Comparison of ENCODE assay signal across 1 cellular context in the genomic region with DNA sequence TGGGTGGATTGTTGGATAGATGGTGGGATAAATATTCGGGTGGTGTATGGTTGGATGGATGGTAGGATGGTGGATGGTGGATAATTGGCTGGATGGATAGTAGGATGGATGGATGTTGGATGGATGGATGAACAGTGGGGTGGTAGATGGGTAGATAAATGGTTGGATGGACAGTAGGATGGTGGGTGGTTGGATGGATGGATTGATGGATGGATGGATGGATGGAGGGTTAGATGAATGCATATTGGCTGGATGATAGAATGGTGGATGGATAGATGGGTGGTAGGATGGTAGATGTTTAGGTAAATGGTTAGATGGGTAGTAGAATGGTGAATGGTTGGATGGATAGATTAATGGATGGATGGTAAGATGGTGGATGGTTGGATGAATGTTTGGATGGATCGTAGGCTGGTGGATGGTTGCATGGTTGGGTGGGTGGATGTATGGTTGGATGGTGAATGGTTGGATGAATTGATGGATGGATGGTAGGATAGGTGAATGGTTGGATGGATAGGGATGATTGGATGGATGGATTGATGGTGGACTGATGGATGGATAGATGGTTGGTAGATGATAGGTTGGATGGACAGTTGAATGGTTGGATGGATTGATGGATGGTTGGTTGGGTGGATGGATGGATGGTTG.
TF ChIP-seq lines count a peak whose summit lies in the region.

No MANE protein-coding gene starts in this region.

TF ChIP-seq in GM23338, 12 proteins besides CTCF, POLR2A, EP300 and RAD21 (continued from another document):
- TF ChIP-seq, protein P1, sequence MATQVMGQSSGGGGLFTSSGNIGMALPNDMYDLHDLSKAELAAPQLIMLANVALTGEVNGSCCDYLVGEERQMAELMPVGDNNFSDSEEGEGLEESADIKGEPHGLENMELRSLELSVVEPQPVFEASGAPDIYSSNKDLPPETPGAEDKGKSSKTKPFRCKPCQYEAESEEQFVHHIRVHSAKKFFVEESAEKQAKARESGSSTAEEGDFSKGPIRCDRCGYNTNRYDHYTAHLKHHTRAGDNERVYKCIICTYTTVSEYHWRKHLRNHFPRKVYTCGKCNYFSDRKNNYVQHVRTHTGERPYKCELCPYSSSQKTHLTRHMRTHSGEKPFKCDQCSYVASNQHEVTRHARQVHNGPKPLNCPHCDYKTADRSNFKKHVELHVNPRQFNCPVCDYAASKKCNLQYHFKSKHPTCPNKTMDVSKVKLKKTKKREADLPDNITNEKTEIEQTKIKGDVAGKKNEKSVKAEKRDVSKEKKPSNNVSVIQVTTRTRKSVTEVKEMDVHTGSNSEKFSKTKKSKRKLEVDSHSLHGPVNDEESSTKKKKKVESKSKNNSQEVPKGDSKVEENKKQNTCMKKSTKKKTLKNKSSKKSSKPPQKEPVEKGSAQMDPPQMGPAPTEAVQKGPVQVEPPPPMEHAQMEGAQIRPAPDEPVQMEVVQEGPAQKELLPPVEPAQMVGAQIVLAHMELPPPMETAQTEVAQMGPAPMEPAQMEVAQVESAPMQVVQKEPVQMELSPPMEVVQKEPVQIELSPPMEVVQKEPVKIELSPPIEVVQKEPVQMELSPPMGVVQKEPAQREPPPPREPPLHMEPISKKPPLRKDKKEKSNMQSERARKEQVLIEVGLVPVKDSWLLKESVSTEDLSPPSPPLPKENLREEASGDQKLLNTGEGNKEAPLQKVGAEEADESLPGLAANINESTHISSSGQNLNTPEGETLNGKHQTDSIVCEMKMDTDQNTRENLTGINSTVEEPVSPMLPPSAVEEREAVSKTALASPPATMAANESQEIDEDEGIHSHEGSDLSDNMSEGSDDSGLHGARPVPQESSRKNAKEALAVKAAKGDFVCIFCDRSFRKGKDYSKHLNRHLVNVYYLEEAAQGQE (IDR thresholded peaks at IDR 0.05; ENCODE audit: unreplicated experiment): no peak
- TF ChIP-seq, protein P2, sequence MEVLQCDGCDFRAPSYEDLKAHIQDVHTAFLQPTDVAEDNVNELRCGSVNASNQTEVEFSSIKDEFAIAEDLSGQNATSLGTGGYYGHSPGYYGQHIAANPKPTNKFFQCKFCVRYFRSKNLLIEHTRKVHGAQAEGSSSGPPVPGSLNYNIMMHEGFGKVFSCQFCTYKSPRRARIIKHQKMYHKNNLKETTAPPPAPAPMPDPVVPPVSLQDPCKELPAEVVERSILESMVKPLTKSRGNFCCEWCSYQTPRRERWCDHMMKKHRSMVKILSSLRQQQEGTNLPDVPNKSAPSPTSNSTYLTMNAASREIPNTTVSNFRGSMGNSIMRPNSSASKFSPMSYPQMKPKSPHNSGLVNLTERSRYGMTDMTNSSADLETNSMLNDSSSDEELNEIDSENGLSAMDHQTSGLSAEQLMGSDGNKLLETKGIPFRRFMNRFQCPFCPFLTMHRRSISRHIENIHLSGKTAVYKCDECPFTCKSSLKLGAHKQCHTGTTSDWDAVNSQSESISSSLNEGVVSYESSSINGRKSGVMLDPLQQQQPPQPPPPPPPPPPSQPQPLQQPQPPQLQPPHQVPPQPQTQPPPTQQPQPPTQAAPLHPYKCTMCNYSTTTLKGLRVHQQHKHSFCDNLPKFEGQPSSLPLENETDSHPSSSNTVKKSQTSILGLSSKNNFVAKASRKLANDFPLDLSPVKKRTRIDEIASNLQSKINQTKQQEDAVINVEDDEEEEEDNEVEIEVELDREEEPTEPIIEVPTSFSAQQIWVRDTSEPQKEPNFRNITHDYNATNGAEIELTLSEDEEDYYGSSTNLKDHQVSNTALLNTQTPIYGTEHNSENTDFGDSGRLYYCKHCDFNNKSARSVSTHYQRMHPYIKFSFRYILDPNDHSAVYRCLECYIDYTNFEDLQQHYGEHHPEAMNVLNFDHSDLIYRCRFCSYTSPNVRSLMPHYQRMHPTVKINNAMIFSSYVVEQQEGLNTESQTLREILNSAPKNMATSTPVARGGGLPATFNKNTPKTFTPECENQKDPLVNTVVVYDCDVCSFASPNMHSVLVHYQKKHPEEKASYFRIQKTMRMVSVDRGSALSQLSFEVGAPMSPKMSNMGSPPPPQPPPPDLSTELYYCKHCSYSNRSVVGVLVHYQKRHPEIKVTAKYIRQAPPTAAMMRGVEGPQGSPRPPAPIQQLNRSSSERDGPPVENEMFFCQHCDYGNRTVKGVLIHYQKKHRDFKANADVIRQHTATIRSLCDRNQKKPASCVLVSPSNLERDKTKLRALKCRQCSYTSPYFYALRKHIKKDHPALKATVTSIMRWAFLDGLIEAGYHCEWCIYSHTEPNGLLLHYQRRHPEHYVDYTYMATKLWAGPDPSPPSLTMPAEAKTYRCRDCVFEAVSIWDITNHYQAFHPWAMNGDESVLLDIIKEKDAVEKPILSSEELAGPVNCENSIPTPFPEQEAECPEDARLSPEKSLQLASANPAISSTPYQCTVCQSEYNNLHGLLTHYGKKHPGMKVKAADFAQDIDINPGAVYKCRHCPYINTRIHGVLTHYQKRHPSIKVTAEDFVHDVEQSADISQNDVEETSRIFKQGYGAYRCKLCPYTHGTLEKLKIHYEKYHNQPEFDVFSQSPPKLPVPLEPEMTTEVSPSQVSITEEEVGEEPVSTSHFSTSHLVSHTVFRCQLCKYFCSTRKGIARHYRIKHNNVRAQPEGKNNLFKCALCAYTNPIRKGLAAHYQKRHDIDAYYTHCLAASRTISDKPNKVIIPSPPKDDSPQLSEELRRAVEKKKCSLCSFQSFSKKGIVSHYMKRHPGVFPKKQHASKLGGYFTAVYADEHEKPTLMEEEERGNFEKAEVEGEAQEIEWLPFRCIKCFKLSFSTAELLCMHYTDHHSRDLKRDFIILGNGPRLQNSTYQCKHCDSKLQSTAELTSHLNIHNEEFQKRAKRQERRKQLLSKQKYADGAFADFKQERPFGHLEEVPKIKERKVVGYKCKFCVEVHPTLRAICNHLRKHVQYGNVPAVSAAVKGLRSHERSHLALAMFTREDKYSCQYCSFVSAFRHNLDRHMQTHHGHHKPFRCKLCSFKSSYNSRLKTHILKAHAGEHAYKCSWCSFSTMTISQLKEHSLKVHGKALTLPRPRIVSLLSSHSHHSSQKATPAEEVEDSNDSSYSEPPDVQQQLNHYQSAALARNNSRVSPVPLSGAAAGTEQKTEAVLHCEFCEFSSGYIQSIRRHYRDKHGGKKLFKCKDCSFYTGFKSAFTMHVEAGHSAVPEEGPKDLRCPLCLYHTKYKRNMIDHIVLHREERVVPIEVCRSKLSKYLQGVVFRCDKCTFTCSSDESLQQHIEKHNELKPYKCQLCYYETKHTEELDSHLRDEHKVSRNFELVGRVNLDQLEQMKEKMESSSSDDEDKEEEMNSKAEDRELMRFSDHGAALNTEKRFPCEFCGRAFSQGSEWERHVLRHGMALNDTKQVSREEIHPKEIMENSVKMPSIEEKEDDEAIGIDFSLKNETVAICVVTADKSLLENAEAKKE (CRISPR knock-in tag; IDR thresholded peaks at IDR 0.05): no peak
- TF ChIP-seq EZH2phosphoT487 (IDR thresholded peaks at IDR 0.05; ENCODE audit: unreplicated experiment) (no peak), POLR2AphosphoS5 (IDR thresholded peaks at IDR 0.05; ENCODE audit: low read depth) (no peak), STAT1 (IDR thresholded peaks at IDR 0.05; ENCODE audit: unreplicated experiment) (no peak), NANOG (IDR thresholded peaks at IDR 0.05; ENCODE audit: borderline replicate concordance) (no peak), ZNF331 (CRISPR knock-in tag; IDR thresholded peaks at IDR 0.05; ENCODE audit: low read depth) (no peak), JUNB (IDR thresholded peaks at IDR 0.05; ENCODE audit: unreplicated experiment) (no peak), EZH2 (IDR thresholded peaks at IDR 0.05; ENCODE audit: low read depth, unreplicated experiment) (no peak), ZNF114 (CRISPR knock-in tag; IDR thresholded peaks at IDR 0.05) (no peak)
- TF ChIP-seq, protein P3, sequence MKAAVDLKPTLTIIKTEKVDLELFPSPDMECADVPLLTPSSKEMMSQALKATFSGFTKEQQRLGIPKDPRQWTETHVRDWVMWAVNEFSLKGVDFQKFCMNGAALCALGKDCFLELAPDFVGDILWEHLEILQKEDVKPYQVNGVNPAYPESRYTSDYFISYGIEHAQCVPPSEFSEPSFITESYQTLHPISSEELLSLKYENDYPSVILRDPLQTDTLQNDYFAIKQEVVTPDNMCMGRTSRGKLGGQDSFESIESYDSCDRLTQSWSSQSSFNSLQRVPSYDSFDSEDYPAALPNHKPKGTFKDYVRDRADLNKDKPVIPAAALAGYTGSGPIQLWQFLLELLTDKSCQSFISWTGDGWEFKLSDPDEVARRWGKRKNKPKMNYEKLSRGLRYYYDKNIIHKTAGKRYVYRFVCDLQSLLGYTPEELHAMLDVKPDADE (IDR thresholded peaks at IDR 0.05): no peak
